ENCODE assay signal across 1 cellular context in the genomic region with DNA sequence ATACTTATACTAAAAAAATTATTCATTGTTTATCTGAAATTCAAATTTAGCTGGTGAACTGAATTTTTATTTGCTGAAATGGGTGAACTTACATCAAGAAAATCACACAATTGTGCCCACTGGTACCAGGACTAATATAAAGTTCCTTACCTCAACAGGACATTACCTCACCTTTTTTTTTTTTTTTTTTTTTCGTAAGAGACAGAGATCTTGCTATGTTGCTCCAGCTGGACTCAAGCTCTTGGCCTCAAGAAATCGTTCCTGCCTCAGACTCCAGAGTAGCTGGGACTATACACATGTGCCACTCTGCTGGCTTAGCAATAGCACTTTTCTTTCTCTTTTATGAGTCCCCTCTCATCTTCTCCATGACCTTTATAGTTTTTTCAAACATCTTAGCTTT.
TF ChIP-seq lines count a peak whose summit lies in the region.

No MANE protein-coding gene starts in this region.

TF ChIP-seq in GM23338, 12 proteins besides CTCF, POLR2A, EP300 and RAD21 (continued from another document):
- TF ChIP-seq, protein P1, sequence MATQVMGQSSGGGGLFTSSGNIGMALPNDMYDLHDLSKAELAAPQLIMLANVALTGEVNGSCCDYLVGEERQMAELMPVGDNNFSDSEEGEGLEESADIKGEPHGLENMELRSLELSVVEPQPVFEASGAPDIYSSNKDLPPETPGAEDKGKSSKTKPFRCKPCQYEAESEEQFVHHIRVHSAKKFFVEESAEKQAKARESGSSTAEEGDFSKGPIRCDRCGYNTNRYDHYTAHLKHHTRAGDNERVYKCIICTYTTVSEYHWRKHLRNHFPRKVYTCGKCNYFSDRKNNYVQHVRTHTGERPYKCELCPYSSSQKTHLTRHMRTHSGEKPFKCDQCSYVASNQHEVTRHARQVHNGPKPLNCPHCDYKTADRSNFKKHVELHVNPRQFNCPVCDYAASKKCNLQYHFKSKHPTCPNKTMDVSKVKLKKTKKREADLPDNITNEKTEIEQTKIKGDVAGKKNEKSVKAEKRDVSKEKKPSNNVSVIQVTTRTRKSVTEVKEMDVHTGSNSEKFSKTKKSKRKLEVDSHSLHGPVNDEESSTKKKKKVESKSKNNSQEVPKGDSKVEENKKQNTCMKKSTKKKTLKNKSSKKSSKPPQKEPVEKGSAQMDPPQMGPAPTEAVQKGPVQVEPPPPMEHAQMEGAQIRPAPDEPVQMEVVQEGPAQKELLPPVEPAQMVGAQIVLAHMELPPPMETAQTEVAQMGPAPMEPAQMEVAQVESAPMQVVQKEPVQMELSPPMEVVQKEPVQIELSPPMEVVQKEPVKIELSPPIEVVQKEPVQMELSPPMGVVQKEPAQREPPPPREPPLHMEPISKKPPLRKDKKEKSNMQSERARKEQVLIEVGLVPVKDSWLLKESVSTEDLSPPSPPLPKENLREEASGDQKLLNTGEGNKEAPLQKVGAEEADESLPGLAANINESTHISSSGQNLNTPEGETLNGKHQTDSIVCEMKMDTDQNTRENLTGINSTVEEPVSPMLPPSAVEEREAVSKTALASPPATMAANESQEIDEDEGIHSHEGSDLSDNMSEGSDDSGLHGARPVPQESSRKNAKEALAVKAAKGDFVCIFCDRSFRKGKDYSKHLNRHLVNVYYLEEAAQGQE (IDR thresholded peaks at IDR 0.05; ENCODE audit: unreplicated experiment) = no peak
- no peak for TF ChIP-seq CREB1 (CRISPR knock-in tag; IDR thresholded peaks at IDR 0.05; ENCODE audit: low read depth)
- no peak for TF ChIP-seq STAT1 (IDR thresholded peaks at IDR 0.05; ENCODE audit: unreplicated experiment)
